Comparison of ENCODE assay signal across 19 cellular contexts in genomic region chr4:168773388-168774195, GRCh38.
DNase-seq lines count a peak whose midpoint lies in the region; ATAC-seq, FAIRE-seq and TF ChIP-seq lines count a peak whose summit lies in the region.
"Had no signal": no experiment of that assay in that cellular context is flagged by ENCODE, and none has a peak within 500 bp of the region (broad histone marks: within the 10 kb centered on the region; RNA-seq: fewer than 3 reads in every experiment).

No MANE protein-coding gene starts in this region.

- TF ChIP-seq EP300 in esophagus muscularis mucosa (IDR thresholded peaks at IDR 0.05) (no peak), ovary (IDR thresholded peaks at IDR 0.05) (no peak)

- H3K4me1 ChIP-seq in Peyer's patch (peaks cover 0 to 13% (median 0%) of the 10 kb centered on the region in 4 donors), esophagus muscularis mucosa (peaks cover 17 to 19% (median 18%) of the 10 kb centered on the region in 4 donors), small intestine (ENCODE audit: control insufficient read depth in 2 of 2, insufficient read depth in 1 of 2, low read depth in 1 of 2, low read length in 1 of 2) (peaks cover 3 to 10% of the 10 kb centered on the region in 2 donors), ovary (ENCODE audit: insufficient read depth) (peaks cover 1% of the 10 kb centered on the region)

- H3K27me3 ChIP-seq in Peyer's patch (no peaks in the 10 kb centered on the region), esophagus muscularis mucosa (no peaks in the 10 kb centered on the region), small intestine (ENCODE audit: control insufficient read depth in 2 of 2, insufficient read depth in 2 of 2, low read length in 2 of 2) (no peaks in the 10 kb centered on the region), ovary (no peaks in the 10 kb centered on the region)

- H3K27ac ChIP-seq in Peyer's patch (peak overlapping the region in 3 of 4 donors; percentile 16 to 56 (median 18)), esophagus muscularis mucosa (replicated peaks in 1 of 4) (no peak overlapping the region), small intestine (ENCODE audit: low read depth in 1 of 2, low read length in 1 of 2) (peak overlapping the region; percentile 36 to 75), ovary (no peak overlapping the region)
- H3K27ac ChIP-seq: HL-60, SK-N-MC had no signal

- 81% methylated on average over 12 of the region's 12 CpGs for WGBS in esophagus muscularis mucosa
- 16 to 61% (median 43%) methylated on average over 12 of the region's 12 CpGs for WGBS in small intestine, 3 donors
- WGBS in ovary, 3 donors = 87 to 90% (median 87%) methylated on average over 12 of the region's 12 CpGs

- intact Hi-C loops in esophagus muscularis mucosa (cut with DNase I) (no loop called here), ovary (cut with DNase I) (no loop called here)

- TF ChIP-seq CTCF in Peyer's patch (IDR thresholded peaks at IDR 0.05) (no peak), esophagus muscularis mucosa (IDR thresholded peaks at IDR 0.05) (no peak), ovary (IDR thresholded peaks at IDR 0.05) (no peak)

- DNase-seq in Peyer's patch (peak in 2 of 3 donors; percentile 60 to 71), esophagus muscularis mucosa (ENCODE audit: extremely low spot score) (peak; percentile 64), lung microvascular endothelial cell (ENCODE audit: low read depth in 2 of 2) (peak; percentile 40 to 66), small intestine (peak; percentile 81), NCI-H2029 treated with DMSO at 0.1 percent for 48 hours (lab: John Stamatoyannopoulos, UW) (no peak), ovary (no peak)
- no peak for DNase-seq in activated CD8-positive, alpha-beta memory T cell treated with anti-CD3 and anti-CD28 coated beads, Interleukin-2, amount 50 U/mL, for 48 hours
- DNase-seq: CD4-positive, alpha-beta T cell; DMS79; H9; MV-4-11; NCI-H1436; NCI-H2081; NCI-H510A; NCI-H774; PC-3 had no signal

- peak overlapping the region in 2 of 4 donors; percentile 25 to 42 for H3K4me3 ChIP-seq in Peyer's patch
- H3K4me3 ChIP-seq in esophagus muscularis mucosa = no peak overlapping the region
- H3K4me3 ChIP-seq in small intestine (ENCODE audit: low read depth in 1 of 2, low read length in 2 of 2) = peak overlapping the region in 1 of 2 donors; percentile 40
- H3K4me3 ChIP-seq in ovary = no peak overlapping the region
- H3K4me3 ChIP-seq: SK-N-MC had no signal

- TF ChIP-seq POLR2A in Peyer's patch (IDR thresholded peaks at IDR 0.05) = no peak
- no peak for TF ChIP-seq POLR2A in esophagus muscularis mucosa (IDR thresholded peaks at IDR 0.05; ENCODE audit: low read depth)
- TF ChIP-seq POLR2A in ovary (IDR thresholded peaks at IDR 0.05) = no peak

- FAIRE-seq in small intestine (lab: Jason Lieb, UNC) = no peak

- H3K9me3 ChIP-seq in Peyer's patch (peaks cover 0 to 10% (median 0%) of the 10 kb centered on the region in 4 donors), esophagus muscularis mucosa (peaks cover 0 to 13% (median 5%) of the 10 kb centered on the region in 4 donors), small intestine (ENCODE audit: control insufficient read depth, low read depth) (no peaks in the 10 kb centered on the region), ovary (no peaks in the 10 kb centered on the region)

- H3K36me3 ChIP-seq in Peyer's patch = no peaks in the 10 kb centered on the region
- no peaks in the 10 kb centered on the region for H3K36me3 ChIP-seq in esophagus muscularis mucosa
- H3K36me3 ChIP-seq in small intestine (ENCODE audit: control insufficient read depth in 2 of 2, insufficient read depth in 2 of 2, low read length in 2 of 2) = no peaks in the 10 kb centered on the region
- no peaks in the 10 kb centered on the region for H3K36me3 ChIP-seq in ovary

- ATAC-seq in activated CD4-positive, CD25-positive, alpha-beta regulatory T cell treated with anti-CD3 and anti-CD28 coated beads, Interleukin-2, amount 50 U/mL, for 24 hours = no peak
- ATAC-seq: PC-3 had no signal

Comparison
In these comparisons a context has a peak if more than half of its experiments do, and no peak if none do; other contexts are left out.
1. DNase-seq: peak in Peyer's patch (2 of 3), esophagus muscularis mucosa (single experiment), lung microvascular endothelial cell (2 of 2) and small intestine (single experiment); none in activated CD8-positive, alpha-beta memory T cell treated with anti-CD3 and anti-CD28 coated beads, Interleukin-2, amount 50 U/mL, for 48 hours (single experiment), NCI-H2029 treated with DMSO at 0.1 percent for 48 hours (single experiment) and ovary (0 of 5).
2. H3K27ac ChIP-seq: peak in Peyer's patch (3 of 4) and small intestine (2 of 2); none in esophagus muscularis mucosa (0 of 4) and ovary (0 of 2).